8 cellular contexts compared by ENCODE assay signal in the genomic region with DNA sequence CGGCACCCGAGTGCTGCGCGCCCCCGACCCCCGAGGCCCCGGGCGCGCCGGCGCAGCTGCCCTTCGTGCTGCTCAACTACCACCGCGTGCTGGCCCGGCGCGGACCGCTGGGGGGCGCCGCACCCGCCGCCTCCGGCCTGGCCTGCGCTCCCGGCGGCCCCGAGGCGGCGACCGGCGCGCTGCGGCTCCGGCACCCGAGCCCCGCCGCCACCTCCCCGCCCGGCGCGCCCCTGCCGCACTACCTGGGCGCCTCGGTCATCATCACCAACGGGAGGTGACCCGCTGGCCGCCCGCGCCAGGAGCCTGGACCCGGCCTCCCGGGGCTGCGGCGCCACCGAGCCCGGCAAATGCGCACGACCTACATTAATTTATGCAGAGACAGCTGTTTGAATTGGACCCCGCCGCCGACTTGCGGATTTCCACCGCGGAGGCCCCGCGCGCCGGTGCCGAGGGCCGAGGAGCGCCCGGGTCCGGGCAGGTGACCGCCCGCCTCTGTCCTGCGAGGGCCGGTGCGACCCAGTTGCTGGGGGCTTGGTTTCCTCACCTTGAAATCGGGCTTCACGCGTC. TPM values are rescaled to one million over a fixed set of nuclear protein-coding genes. Genes with fewer than 3 reads are reported as not detected.
DNase-seq lines count a peak whose midpoint lies in the region; ATAC-seq and TF ChIP-seq lines count a peak whose summit lies in the region.

No MANE protein-coding gene starts in this region.

- no peaks in the 10 kb centered on the region for H3K27me3 ChIP-seq in A673 (replicated peaks; ENCODE audit: insufficient read depth, low read depth, low read length, poor library complexity)
- H3K27me3 ChIP-seq in duodenal mucosa (ENCODE audit: control insufficient read depth in 1 of 2, insufficient read depth in 2 of 2, low read length in 2 of 2) = peaks cover 0 to 4% of the 10 kb centered on the region in 2 donors

- peak; percentile 31 for ATAC-seq in memory B cell (ENCODE audit: low read depth)
- ATAC-seq in HG03025 (IDR thresholded peaks at IDR 0.05; ENCODE audit: low FRiP score, unreplicated experiment) = no peak

- no peak overlapping the region for H3K4me3 Mint-ChIP-seq in memory B cell
- peak overlapping the region; percentile 71 for H3K4me3 Mint-ChIP-seq in stimulated activated naive CD8-positive, alpha-beta T cell treated with anti-CD3 and anti-CD28 coated beads, Interleukin-15, Interleukin-2, amounts not matched to agents 100 ng/mL and 50 ng/mL, for 24 hours

- H3K9me3 Mint-ChIP-seq in memory B cell = no peaks in the 10 kb centered on the region
- H3K9me3 Mint-ChIP-seq in stimulated activated naive CD8-positive, alpha-beta T cell treated with anti-CD3 and anti-CD28 coated beads, Interleukin-15, Interleukin-2, amounts not matched to agents 100 ng/mL and 50 ng/mL, for 24 hours = no peaks in the 10 kb centered on the region

- peaks cover 25% of the 10 kb centered on the region for H3K27me3 Mint-ChIP-seq in memory B cell
- peaks cover 33% of the 10 kb centered on the region for H3K27me3 Mint-ChIP-seq in stimulated activated naive CD8-positive, alpha-beta T cell treated with anti-CD3 and anti-CD28 coated beads, Interleukin-15, Interleukin-2, amounts not matched to agents 100 ng/mL and 50 ng/mL, for 24 hours

- H3K4me1 Mint-ChIP-seq in memory B cell = peaks cover 4% of the 10 kb centered on the region
- peaks cover 15% of the 10 kb centered on the region for H3K4me1 Mint-ChIP-seq in stimulated activated naive CD8-positive, alpha-beta T cell treated with anti-CD3 and anti-CD28 coated beads, Interleukin-15, Interleukin-2, amounts not matched to agents 100 ng/mL and 50 ng/mL, for 24 hours (ENCODE audit: low read depth)

- no peak for TF ChIP-seq CTCF in A673 (conservative IDR thresholded peaks at IDR 0.05; ENCODE audit: low read depth, low read length)
- peak; percentile 19 for TF ChIP-seq CTCF in GM13976 (IDR thresholded peaks at IDR 0.05; ENCODE audit: borderline replicate concordance, control extremely low read depth, extremely low read depth, insufficient read depth, missing control alignments)

- no peak overlapping the region for H3K4me3 ChIP-seq in A673 (ENCODE audit: low read depth, low read length, poor library complexity, severe bottlenecking)
- peak overlapping the region; percentile 51 to 54 for H3K4me3 ChIP-seq in duodenal mucosa (ENCODE audit: low read depth in 1 of 2, low read length in 2 of 2)

- H3K36me3 ChIP-seq in A673 (ENCODE audit: insufficient read depth, low read length, poor library complexity, severe bottlenecking) (peaks cover 27% of the 10 kb centered on the region), duodenal mucosa (ENCODE audit: control insufficient read depth in 1 of 2, insufficient read depth in 2 of 2, low read length in 2 of 2) (no peaks in the 10 kb centered on the region)

- POLR2A ChIA-PET in A673 (lab: Charles Lee; ENCODE audit: low non-redundant PET) = no interaction called here

- DNase-seq in A673 (ENCODE audit: low spot score) = peak; percentile 54
- DNase-seq in GM13976 (ENCODE audit: low spot score) = peak; percentile 80
- DNase-seq in SKM-1 treated with dmso at 0.1 percent for 144 hours (lab: John Stamatoyannopoulos, UW; ENCODE audit: unreplicated experiment) = peak; percentile 35
- DNase-seq in memory B cell (ENCODE audit: low spot score in 2 of 2) = no peak
- DNase-seq in AML-193 (lab: John Stamatoyannopoulos, UW) = no peak

- CTCF ChIA-PET in A673 (lab: Charles Lee) = no interaction called here

- in situ Hi-C loops in GM13976 (cut with MboI; ENCODE audit: low sequenced_read_pairs, unreplicated experiment) = no loop called here

- H3K9me3 ChIP-seq in A673 (ENCODE audit: low read depth, low read length, poor library complexity, severe bottlenecking) = no peaks in the 10 kb centered on the region
- H3K9me3 ChIP-seq in duodenal mucosa (ENCODE audit: control insufficient read depth in 1 of 2, low read length in 2 of 2) = no peaks in the 10 kb centered on the region

- peaks cover 12% of the 10 kb centered on the region for H3K36me3 Mint-ChIP-seq in memory B cell
- H3K36me3 Mint-ChIP-seq in stimulated activated naive CD8-positive, alpha-beta T cell treated with anti-CD3 and anti-CD28 coated beads, Interleukin-15, Interleukin-2, amounts not matched to agents 100 ng/mL and 50 ng/mL, for 24 hours (ENCODE audit: low read depth) = peaks cover 12% of the 10 kb centered on the region

- no TSS peak for BruUV-seq in A673 (replicated peaks; lab: Mats Ljungman, UMichigan)

- no peak overlapping the region for H3K27ac Mint-ChIP-seq in memory B cell
- H3K27ac Mint-ChIP-seq in stimulated activated naive CD8-positive, alpha-beta T cell treated with anti-CD3 and anti-CD28 coated beads, Interleukin-15, Interleukin-2, amounts not matched to agents 100 ng/mL and 50 ng/mL, for 24 hours = no peak overlapping the region

- intact Hi-C loops in A673 (cut with micrococcal nuclease; ENCODE audit: unreplicated experiment) = no loop called here

- H3K9ac ChIP-seq in duodenal mucosa (ENCODE audit: low read depth in 1 of 2, low read length in 2 of 2) = no peak overlapping the region

- H3K27ac ChIP-seq in A673 (ENCODE audit: low read depth, low read length, poor library complexity, severe bottlenecking) (no peak overlapping the region), duodenal mucosa (ENCODE audit: low read depth, low read length) (no peak overlapping the region)

- H3K4me1 ChIP-seq in A673 (ENCODE audit: insufficient read depth, low read length, poor library complexity, severe bottlenecking) (peaks cover 48% of the 10 kb centered on the region), duodenal mucosa (ENCODE audit: control insufficient read depth in 1 of 2, insufficient read depth in 2 of 2, low read length in 2 of 2) (peaks cover 16 to 19% of the 10 kb centered on the region in 2 donors)

RNA-seq across cellular contexts. Expression of a gene that starts 49.0 kb away (rescaled TPM):
- 42.7 and 49.1 TPM in 2 replicates for total RNA-seq in A673 (2021)

Comparison
In these comparisons a context has a peak if more than half of its experiments do, and no peak if none do; other contexts are left out.
1. DNase-seq: peak in A673 (single experiment), GM13976 (single experiment) and SKM-1 treated with dmso at 0.1 percent for 144 hours (single experiment); none in memory B cell (0 of 2) and AML-193 (0 of 2).